ENCODE assay signal across 8 cellular contexts in the genomic region with DNA sequence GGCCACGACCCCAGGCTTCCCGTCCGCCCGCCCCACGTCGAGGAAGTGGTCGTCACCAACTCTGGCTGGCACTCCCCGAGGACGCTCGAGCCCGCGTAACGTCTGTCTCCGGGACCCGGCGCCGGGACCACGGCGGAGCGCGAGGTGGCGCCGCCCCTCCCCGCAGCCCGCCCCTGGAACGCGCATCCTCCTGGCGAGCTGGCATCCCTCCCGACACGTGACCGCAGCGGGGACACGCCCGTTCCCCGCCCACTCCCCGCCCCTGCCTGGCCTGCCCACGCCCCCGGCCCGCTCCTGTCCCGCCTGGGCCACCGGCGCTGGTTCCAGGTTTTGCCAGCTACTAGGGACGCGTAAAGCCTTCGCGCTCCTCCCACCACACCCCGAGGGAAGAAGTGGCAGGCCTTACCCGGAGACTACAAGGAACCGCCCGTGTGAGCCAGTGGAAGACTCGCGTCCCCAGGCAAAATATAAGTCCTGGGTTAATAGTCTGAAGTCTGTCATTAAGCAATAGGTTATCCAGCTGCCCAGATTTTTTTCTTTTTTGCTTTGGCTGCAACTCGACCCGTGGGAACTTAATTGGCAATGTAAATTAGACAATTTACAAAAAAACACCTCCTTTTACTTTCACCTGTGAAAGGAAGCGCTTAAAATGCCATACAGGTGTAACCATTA. TPM values are rescaled to one million over a fixed set of nuclear protein-coding genes. Genes with fewer than 3 reads are reported as not detected.
DNase-seq lines count a peak whose midpoint lies in the region; ATAC-seq, FAIRE-seq and TF ChIP-seq lines count a peak whose summit lies in the region.

A gene (minus strand): TSS at position 131 of the 672 bp plus-strand sequence. CDS start 20,291 bp downstream, outside the sequence.

- H3K4me1 Mint-ChIP-seq in activated T-cell treated with anti-CD3 and anti-CD28 coated beads, Interleukin-2, amount 50 U/mL, for 24 hours (ENCODE audit: low read depth) = peaks cover 38% of the 10 kb centered on the region

- H3K27ac Mint-ChIP-seq in activated T-cell treated with anti-CD3 and anti-CD28 coated beads, Interleukin-2, amount 50 U/mL, for 24 hours = peak within 1 kb of the TSS; percentile 56

- peak within 1 kb of the TSS; percentile 65 for H3K4me3 ChIP-seq in Jurkat, Clone E6-1 (ENCODE audit: low read length)
- H3K4me3 ChIP-seq in PC-3 (ENCODE audit: low read length) = peak within 1 kb of the TSS; percentile 80

- H2AFZ ChIP-seq in PC-3 (ENCODE audit: low read length) = peak within 1 kb of the TSS; percentile 93

- peak within 1 kb of the TSS; percentile 81 for H3K4me3 Mint-ChIP-seq in activated T-cell treated with anti-CD3 and anti-CD28 coated beads, Interleukin-2, amount 50 U/mL, for 24 hours

- peak; percentile 88 for ATAC-seq in PC-3
- no peak for ATAC-seq in HG03135 (IDR thresholded peaks at IDR 0.05; ENCODE audit: unreplicated experiment)

- no peaks in the 10 kb centered on the region for H3K36me3 Mint-ChIP-seq in activated T-cell treated with anti-CD3 and anti-CD28 coated beads, Interleukin-2, amount 50 U/mL, for 24 hours (ENCODE audit: low read depth)

- H3K27ac ChIP-seq in PC-3 (ENCODE audit: low read length) = peak within 1 kb of the TSS; percentile 24
- H3K27ac ChIP-seq in epithelial cell of prostate = peak within 1 kb of the TSS; percentile 37

- intact Hi-C loops in PC-3 (cut with micrococcal nuclease) = loop anchor here (5.0 kb wide), 1 partner anchor 954 kb away; a partner anchor contains a TSS

- H3K79me2 ChIP-seq in PC-3 (ENCODE audit: low read length) = peaks cover 20% of the 10 kb centered on the region; the same call in 1 of the 2 replicates

- no peak for FAIRE-seq in GM12891 (lab: Jason Lieb, UNC)

- no peaks in the 10 kb centered on the region for H3K9me2 ChIP-seq in PC-3 (replicated peaks; ENCODE audit: low read length)

- H3K9ac ChIP-seq in PC-3 (ENCODE audit: low read length) = peak within 1 kb of the TSS; percentile 83

- H3K9me3 Mint-ChIP-seq in activated T-cell treated with anti-CD3 and anti-CD28 coated beads, Interleukin-2, amount 50 U/mL, for 24 hours = no peaks in the 10 kb centered on the region

- BruUV-seq in PC-3 (replicated peaks; lab: Mats Ljungman, UMichigan) = no TSS peak

- no peaks in the 10 kb centered on the region for H4K20me1 ChIP-seq in PC-3 (ENCODE audit: low read length)

- H3K36me3 ChIP-seq in PC-3 (ENCODE audit: low read depth, low read length) = no peaks in the 10 kb centered on the region

- no peak for TF ChIP-seq POLR2A in GM12891 (IDR thresholded peaks at IDR 0.05; ENCODE audit: low read depth, low read length)

- H3F3A ChIP-seq in PC-3 (ENCODE audit: low read length, unreplicated experiment) = no peaks in the 10 kb centered on the region

- no peaks in the 10 kb centered on the region for H3K9me3 ChIP-seq in PC-3 (ENCODE audit: low read length)

- CTCF ChIA-PET in PC-3 (lab: Charles Lee) = interaction anchor here (0.6 kb wide), 4 partner anchors 45 to 1796 kb away, joined by 5 to 10 read pairs (median 6); no protein-coding TSS in a partner anchor

- peaks cover 43% of the 10 kb centered on the region for H3K27me3 Mint-ChIP-seq in activated T-cell treated with anti-CD3 and anti-CD28 coated beads, Interleukin-2, amount 50 U/mL, for 24 hours

- peak; percentile 32 for DNase-seq in GM12891 (ENCODE audit: insufficient read length, low spot score)
- DNase-seq in Jurkat, Clone E6-1 (ENCODE audit: low read depth, low spot score) = peak; percentile 63
- peak; percentile 93 for DNase-seq in PC-3
- DNase-seq in activated T-cell treated with anti-CD3 and anti-CD28 coated beads, Interleukin-2, amount 50 U/mL, for 24 hours = peak; percentile 87
- peak; percentile 50 for DNase-seq in epithelial cell of prostate (ENCODE audit: low read depth, low spot score)
- peak; percentile 69 for DNase-seq in middle frontal gyrus (ENCODE audit: extremely low spot score, low spot score)
- peak; percentile 59 to 68 for DNase-seq in stimulated activated CD8-positive, alpha-beta memory T cell treated with anti-CD3 and anti-CD28 coated beads, Interleukin-15, amount 100 ng/mL, for 4 hours (ENCODE audit: low read depth in 2 of 2)

- H3K4me2 ChIP-seq in PC-3 (ENCODE audit: low read length) = peak within 1 kb of the TSS; percentile 93

- H3K4me1 ChIP-seq in PC-3 (ENCODE audit: insufficient read depth, low read length) = peaks cover 24% of the 10 kb centered on the region

- TF ChIP-seq CTCF in PC-3 (conservative IDR thresholded peaks at IDR 0.05; ENCODE audit: low read depth, low read length) = no peak

- no peaks in the 10 kb centered on the region for H3K27me3 ChIP-seq in PC-3 (ENCODE audit: low read length)

- POLR2A ChIA-PET in PC-3 (lab: Charles Lee; ENCODE audit: unreplicated experiment) = interaction anchor here (0.6 to 0.7 kb wide), 2 partner anchors 38 to 516 kb away, joined by 5 to 6 read pairs; no protein-coding TSS in a partner anchor

TF ChIP-seq in GM12891, 5 proteins besides CTCF, POLR2A, EP300 and RAD21:
- TF ChIP-seq SPI1 (IDR thresholded peaks at IDR 0.05; ENCODE audit: low read depth, low read length) (no peak), POU2F2 (IDR thresholded peaks at IDR 0.05; ENCODE audit: low read depth, low read length) (no peak), POLR2AphosphoS5 (IDR thresholded peaks at IDR 0.05; ENCODE audit: low read depth, low read length) (no peak), TAF1 (IDR thresholded peaks at IDR 0.05; ENCODE audit: low read depth, low read length) (no peak), PAX5 (IDR thresholded peaks at IDR 0.05; ENCODE audit: insufficient read depth, low read length, severe bottlenecking) (no peak)

RNA-seq across cellular contexts. Expression of the gene that starts here (rescaled TPM):
- 0.05 TPM for polyA plus RNA-seq in GM12891 (2012; ENCODE audit: low read depth, missing spikeins)
- 25.6 TPM for polyA plus RNA-seq in Jurkat, Clone E6-1 (2012; ENCODE audit: insufficient read depth, insufficient read length)
- total RNA-seq in PC-3 (2014; rRNA removed) = 31.1 and 39.7 TPM in 2 replicates

Comparison
In these comparisons a context has a peak if more than half of its experiments do, and no peak if none do; other contexts are left out.
1. DNase-seq: peak in every context shown above with its lines; median percentile 93 in PC-3; 87 in activated T-cell treated with anti-CD3 and anti-CD28 coated beads, Interleukin-2, amount 50 U/mL, for 24 hours; 69 in middle frontal gyrus; 64 in stimulated activated CD8-positive, alpha-beta memory T cell treated with anti-CD3 and anti-CD28 coated beads, Interleukin-15, amount 100 ng/mL, for 4 hours; 63 in Jurkat, Clone E6-1; 50 in epithelial cell of prostate; 32 in GM12891.